Comparison of ENCODE assay signal across 18 cellular contexts in the genomic region with DNA sequence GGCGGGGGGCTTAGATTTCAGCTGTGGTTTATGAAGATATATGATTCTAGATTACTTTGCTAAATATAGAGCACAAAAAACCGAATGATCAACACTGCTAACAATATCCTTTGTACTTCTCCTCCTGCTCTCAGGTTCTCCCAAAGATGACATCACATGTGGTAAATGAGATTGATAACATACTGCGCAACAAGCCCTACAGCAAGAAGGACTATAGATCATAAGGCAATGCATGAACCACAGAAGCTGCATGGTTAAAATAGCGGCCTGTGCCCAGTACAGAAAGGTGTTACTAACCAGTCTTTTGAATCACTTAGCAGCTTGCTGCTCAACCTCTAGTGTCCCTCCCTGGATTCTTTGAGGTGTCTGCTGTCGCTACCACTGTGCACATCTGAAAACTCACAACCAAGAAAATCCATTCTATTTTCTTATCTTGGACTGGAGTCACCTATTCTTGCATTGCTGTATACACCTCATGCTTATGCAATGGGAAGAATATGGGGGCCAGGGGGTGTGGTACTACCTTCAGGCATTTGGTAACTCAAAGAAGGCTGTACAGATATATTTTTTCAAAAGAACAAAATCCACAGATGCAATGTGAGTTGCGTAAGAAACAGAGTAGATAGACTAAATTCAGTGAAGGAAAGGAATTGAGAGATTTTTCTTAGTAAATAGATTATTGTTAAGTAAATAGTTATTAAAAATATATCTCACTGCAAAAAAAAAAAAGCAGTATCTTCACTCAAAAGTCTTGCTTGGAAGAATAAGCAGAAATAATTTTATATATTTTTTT. TPM values are rescaled to one million over a fixed set of nuclear protein-coding genes. Genes with fewer than 3 reads are reported as not detected.
DNase-seq lines count a peak whose midpoint lies in the region; ATAC-seq and TF ChIP-seq lines count a peak whose summit lies in the region.
"Had no signal": no experiment of that assay in that cellular context is flagged by ENCODE, and none has a peak within 500 bp of the region (broad histone marks: within the 10 kb centered on the region; RNA-seq: fewer than 3 reads in every experiment).

No MANE protein-coding gene starts in this region.

- peaks cover 14% of the 10 kb centered on the region for H3K4me1 Mint-ChIP-seq in stimulated activated naive CD8-positive, alpha-beta T cell treated with anti-CD3 and anti-CD28 coated beads, Interleukin-15, Interleukin-2, amounts not matched to agents 100 ng/mL and 50 ng/mL, for 24 hours (ENCODE audit: low read depth)

- no peaks in the 10 kb centered on the region for H3K9me2 ChIP-seq in hepatocyte (replicated peaks; ENCODE audit: insufficient read depth)

- WGBS in hepatocyte (ENCODE audit: low lambda C conversion rate, missing lambda C conversion rate) = 94% methylated on average over 6 of the region's 6 CpGs

- H3K4me2 ChIP-seq in hepatocyte = no peak overlapping the region

- no peaks in the 10 kb centered on the region for H3K79me2 ChIP-seq in hepatocyte

- H2AFZ ChIP-seq in hepatocyte = no peak overlapping the region

- H4K20me1 ChIP-seq in hepatocyte (ENCODE audit: insufficient read depth, poor library complexity, severe bottlenecking) = peaks cover 4% of the 10 kb centered on the region

- TF ChIP-seq CTCF in VCaP (conservative IDR thresholded peaks at IDR 0.05) (no peak), hepatocyte (IDR thresholded peaks at IDR 0.05; ENCODE audit: poor library complexity) (no peak), right atrium auricular region (IDR thresholded peaks at IDR 0.05) (no peak)

- H3K36me3 ChIP-seq in hepatocyte (replicated peaks; ENCODE audit: insufficient read depth, low read depth) (no peaks in the 10 kb centered on the region), right atrium auricular region (peaks cover 10% of the 10 kb centered on the region)

- H3K4me3 Mint-ChIP-seq in stimulated activated naive CD8-positive, alpha-beta T cell treated with anti-CD3 and anti-CD28 coated beads, Interleukin-15, Interleukin-2, amounts not matched to agents 100 ng/mL and 50 ng/mL, for 24 hours = no peak overlapping the region
- H3K4me3 Mint-ChIP-seq: activated CD4-positive, alpha-beta T cell treated with anti-CD3 and anti-CD28 coated beads, Interleukin-2, amount 10 ng/mL, durations not matched to agents 24 days and 14 days; activated naive CD4-positive, alpha-beta T cell treated with anti-CD3 and anti-CD28 coated beads for 36 hours; CD4-positive, alpha-beta memory T cell had no signal

- no peak for ATAC-seq in stimulated activated naive CD8-positive, alpha-beta T cell treated with anti-CD3 and anti-CD28 coated beads, Interleukin-15, Interleukin-2, amounts not matched to agents 100 U/mL and 50 U/mL, for 24 hours
- ATAC-seq in GM21825 (IDR thresholded peaks at IDR 0.05; ENCODE audit: unreplicated experiment) = no peak
- no peak for ATAC-seq in HG03354 (IDR thresholded peaks at IDR 0.05; ENCODE audit: poor library complexity, severe bottlenecking, unreplicated experiment)
- no peak for ATAC-seq in GM19452 (IDR thresholded peaks at IDR 0.05; ENCODE audit: unreplicated experiment)
- ATAC-seq: pancreas had no signal

- peak overlapping the region; percentile 28 for H3K27ac Mint-ChIP-seq in stimulated activated naive CD8-positive, alpha-beta T cell treated with anti-CD3 and anti-CD28 coated beads, Interleukin-15, Interleukin-2, amounts not matched to agents 100 ng/mL and 50 ng/mL, for 24 hours
- H3K27ac Mint-ChIP-seq: activated CD4-positive, alpha-beta T cell treated with anti-CD3 and anti-CD28 coated beads, Interleukin-2, amount 10 ng/mL, durations not matched to agents 24 days and 14 days; activated naive CD4-positive, alpha-beta T cell treated with anti-CD3 and anti-CD28 coated beads for 36 hours had no signal

- H3K36me3 Mint-ChIP-seq in stimulated activated naive CD8-positive, alpha-beta T cell treated with anti-CD3 and anti-CD28 coated beads, Interleukin-15, Interleukin-2, amounts not matched to agents 100 ng/mL and 50 ng/mL, for 24 hours (ENCODE audit: low read depth) = peaks cover 28% of the 10 kb centered on the region

- H3K27me3 Mint-ChIP-seq in stimulated activated naive CD8-positive, alpha-beta T cell treated with anti-CD3 and anti-CD28 coated beads, Interleukin-15, Interleukin-2, amounts not matched to agents 100 ng/mL and 50 ng/mL, for 24 hours = no peaks in the 10 kb centered on the region
- H3K27me3 Mint-ChIP-seq: activated CD4-positive, alpha-beta T cell treated with anti-CD3 and anti-CD28 coated beads, Interleukin-2, amount 10 ng/mL, durations not matched to agents 24 days and 14 days; CD4-positive, alpha-beta memory T cell had no signal

- H3K9me3 Mint-ChIP-seq in stimulated activated naive CD8-positive, alpha-beta T cell treated with anti-CD3 and anti-CD28 coated beads, Interleukin-15, Interleukin-2, amounts not matched to agents 100 ng/mL and 50 ng/mL, for 24 hours = no peaks in the 10 kb centered on the region
- H3K9me3 Mint-ChIP-seq: activated CD4-positive, alpha-beta T cell treated with anti-CD3 and anti-CD28 coated beads, Interleukin-2, amount 10 ng/mL, durations not matched to agents 24 days and 14 days; activated naive CD4-positive, alpha-beta T cell treated with anti-CD3 and anti-CD28 coated beads for 36 hours; CD4-positive, alpha-beta memory T cell had no signal

- H3K27me3 ChIP-seq in hepatocyte (no peaks in the 10 kb centered on the region), right atrium auricular region (no peaks in the 10 kb centered on the region)
- H3K27me3 ChIP-seq: cardiac muscle cell, pancreas had no signal

- H3K4me3 ChIP-seq in hepatocyte (no peak overlapping the region), right atrium auricular region (no peak overlapping the region)
- H3K4me3 ChIP-seq: cardiac muscle cell, pancreas, SK-N-MC, skin epidermis had no signal

- DNase-seq in stimulated activated naive CD8-positive, alpha-beta T cell treated with anti-CD3 and anti-CD28 coated beads, Interleukin-15, Interleukin-2, amounts not matched to agents 100 U/mL and 50 U/mL, for 24 hours = no peak
- DNase-seq in hepatocyte (ENCODE audit: low spot score) = no peak
- DNase-seq in right atrium auricular region (ENCODE audit: low spot score) = no peak
- DNase-seq: activated CD4-positive, alpha-beta T cell treated with anti-CD3 and anti-CD28 coated beads, Interleukin-2, amount 10 ng/mL, durations not matched to agents 24 days and 14 days; activated naive CD4-positive, alpha-beta T cell treated with anti-CD3 and anti-CD28 coated beads for 36 hours; CD4-positive, alpha-beta memory T cell; effector memory CD4-positive, alpha-beta T cell; NCI-H1694 treated with DMSO at 0.1 percent for 48 hours; NCI-H446; pancreas had no signal

- H3K4me1 ChIP-seq in hepatocyte (ENCODE audit: insufficient read depth) = peaks cover 18% of the 10 kb centered on the region
- peaks cover 0 to 41% of the 10 kb centered on the region in 2 donors for H3K4me1 ChIP-seq in right atrium auricular region

- no peaks in the 10 kb centered on the region for H3K9me3 ChIP-seq in hepatocyte (ENCODE audit: low read depth)
- H3K9me3 ChIP-seq in right atrium auricular region = no peaks in the 10 kb centered on the region
- H3K9me3 ChIP-seq: pancreas had no signal

- peak overlapping the region; percentile 70 for H3K27ac ChIP-seq in VCaP
- H3K27ac ChIP-seq in hepatocyte = peak overlapping the region; percentile 83
- H3K27ac ChIP-seq in right atrium auricular region = no peak overlapping the region
- H3K27ac ChIP-seq: SK-N-MC had no signal

RNA-seq across cellular contexts. Expression of a gene that starts 18.2 kb away (rescaled TPM):
- total RNA-seq in hepatocyte = 176 and 189 TPM in 2 replicates
- polyA plus RNA-seq in hepatocyte = 221 and 271 TPM in 2 replicates
- 100 to 1,000 TPM; 109 TPM for total RNA-seq in right atrium auricular region

Comparison
In these comparisons a context has a peak if more than half of its experiments do, and no peak if none do; other contexts are left out.
1. H3K27ac ChIP-seq: peak in VCaP (single experiment) and hepatocyte (single experiment); none in right atrium auricular region (0 of 2).